Comparison of ENCODE assay signal across 32 cellular contexts in the genomic region with DNA sequence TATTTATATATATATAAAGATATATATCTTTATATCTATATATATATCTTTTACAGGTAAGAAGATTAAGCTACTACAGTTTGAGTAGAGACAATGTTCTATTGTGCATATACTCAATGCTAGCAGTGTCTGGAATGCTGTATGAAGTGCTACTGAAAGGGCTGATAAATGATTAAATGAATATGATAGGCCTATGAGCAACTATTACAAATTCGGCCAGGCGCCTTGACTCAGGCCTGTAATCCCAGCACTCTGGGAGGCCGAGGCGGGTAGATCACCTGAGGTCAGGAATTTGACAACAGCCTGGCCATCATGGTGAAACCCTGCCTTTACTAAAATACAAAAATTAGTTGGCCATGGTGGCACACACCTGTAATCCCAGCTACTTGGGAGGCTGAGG.
"Had no signal": no experiment of that assay in that cellular context is flagged by ENCODE, and none has a peak within 500 bp of the region (broad histone marks: within the 10 kb centered on the region; RNA-seq: fewer than 3 reads in every experiment).

No MANE protein-coding gene starts in this region.

- H3K4me3 ChIP-seq: adrenal gland, ascending aorta, body of pancreas, breast epithelium, cardiac muscle cell had no signal

- DNase-seq: activated effector memory CD4-positive, alpha-beta T cell treated with anti-CD3 and anti-CD28 coated beads, Interleukin-2, amount 50 U/mL, for 16 hours; activated effector memory CD4-positive, alpha-beta T cell treated with Interleukin-2 at 50 U/mL for 16 hours; activated gamma-delta T cell; activated gamma-delta T cell treated with Interleukin-2 at 50 U/mL for 16 hours; activated naive CD4-positive, alpha-beta T cell; activated naive CD4-positive, alpha-beta T cell treated with anti-CD3 and anti-CD28 coated beads for 36 hours; activated naive CD4-positive, alpha-beta T cell treated with anti-CD3 and anti-CD28 coated beads, Interleukin-2, amount 10 ng/mL, durations not matched to agents 7 days and 5 days; activated naive CD4-positive, alpha-beta T cell treated with anti-CD3 and anti-CD28 coated beads, Interleukin-2, amount 50 U/mL, for 16 hours; activated naive CD4-positive, alpha-beta T cell treated with Interleukin-2 at 50 U/mL for 16 hours; activated naive CD8-positive, alpha-beta T cell treated with anti-CD3 and anti-CD28 coated beads for 36 hours; activated naive CD8-positive, alpha-beta T cell treated with anti-CD3 and anti-CD28 coated beads, Interleukin-2, amount 10 ng/mL, durations not matched to agents 7 days and 5 days; activated naive CD8-positive, alpha-beta T cell treated with anti-CD3 and anti-CD28 coated beads, Interleukin-2, amount 50 U/mL, for 24 hours; activated T-cell treated with anti-CD3 and anti-CD28 coated beads, Interleukin-2, amount 50 U/mL, for 1 hour; activated T-cell treated with anti-CD3 and anti-CD28 coated beads, Interleukin-2, amount 50 U/mL, for 24 hours; activated T-cell treated with anti-CD3 and anti-CD28 coated beads, Interleukin-2, amount 50 U/mL, for 4 hours; activated T-cell treated with anti-CD3 and anti-CD28 coated beads, Interleukin-2, amount 50 U/mL, for 48 hours; activated T-cell treated with anti-CD3 and anti-CD28 coated beads, Interleukin-2, amount 50 U/mL, for 72 hours; adrenal gland; amniotic stem cell; amygdala; anterior cingulate cortex; aorta; body of pancreas; brain microvascular endothelial cell; caudate nucleus; central memory CD4-positive, alpha-beta T cell; cerebellar nuclear complex had no signal

- ATAC-seq: activated naive CD4-positive, alpha-beta T cell treated with anti-CD3 and anti-CD28 coated beads, Interleukin-2, amount 50 U/mL, for 72 hours; activated naive CD8-positive, alpha-beta T cell treated with anti-CD3 and anti-CD28 coated beads, Interleukin-2, amount 50 U/mL, for 24 hours; activated T-cell treated with anti-CD3 and anti-CD28 coated beads, Interleukin-2, amount 50 U/mL, for 4 hours; activated T-cell treated with anti-CD3 and anti-CD28 coated beads, Interleukin-2, amount 50 U/mL, for 72 hours; activated T-helper 17 cell treated with anti-CD3 and anti-CD28 coated beads, Interleukin-2, amount 50 U/mL, for 72 hours; body of pancreas had no signal

- H3K36me3 ChIP-seq: adrenal gland, ascending aorta, brain microvascular endothelial cell, breast epithelium, cardiac muscle cell had no signal

- H3K9me3 ChIP-seq: adrenal gland, ascending aorta, body of pancreas, breast epithelium had no signal

- H3K27ac ChIP-seq: adrenal gland, ascending aorta, body of pancreas, brain microvascular endothelial cell, breast epithelium, cardiac muscle cell had no signal

- H3K4me1 ChIP-seq: ascending aorta, body of pancreas, breast epithelium had no signal

- H3K27me3 ChIP-seq: adrenal gland, ascending aorta, body of pancreas, brain microvascular endothelial cell, breast epithelium had no signal
